ENCODE assay signal across 8 cellular contexts in the genomic region with DNA sequence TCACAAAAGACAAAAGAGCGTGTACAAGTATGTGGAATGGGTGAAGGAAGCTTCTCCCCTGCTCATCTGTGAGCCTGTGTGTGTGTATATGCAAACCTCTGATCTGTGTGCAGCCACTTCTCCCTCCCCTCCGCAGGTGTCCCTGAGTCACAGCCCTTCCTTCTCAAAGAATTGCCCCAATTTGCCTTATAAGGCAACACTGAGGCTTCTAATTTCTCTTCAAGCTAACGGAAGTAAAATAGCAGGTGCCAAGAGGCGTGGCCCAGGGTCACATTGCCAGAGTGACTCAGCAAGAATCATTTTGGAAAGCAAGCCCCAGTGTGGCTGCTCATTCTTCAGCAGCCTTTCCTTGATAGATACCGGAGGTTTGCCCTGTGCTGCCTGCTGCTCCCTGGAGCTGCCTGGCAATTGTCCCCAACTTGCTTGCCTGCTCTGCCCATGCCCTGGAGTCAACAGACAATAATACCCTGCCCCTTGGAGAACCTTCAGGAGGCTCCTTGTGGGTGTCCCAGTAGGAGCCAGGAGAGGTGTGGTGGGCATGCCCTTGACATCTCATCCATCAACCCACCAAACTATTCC.
DNase-seq lines count a peak whose midpoint lies in the region; ATAC-seq and TF ChIP-seq lines count a peak whose summit lies in the region.

No MANE protein-coding gene starts in this region.

- H3K27me3 Mint-ChIP-seq in dendritic cell treated with granulocyte-macrophage colony-stimulating factor and Interleukin-4, amounts not matched to agents 40 ng/mL and 50 ng/mL, for 4 days, result no peaks in the 10 kb centered on the region
- no peaks in the 10 kb centered on the region for H3K27me3 Mint-ChIP-seq in stimulated activated naive CD8-positive, alpha-beta T cell treated with anti-CD3 and anti-CD28 coated beads, Interleukin-15, amount 100 ng/mL, for 72 hours

- intact Hi-C loops in dendritic cell treated with granulocyte-macrophage colony-stimulating factor and Interleukin-4, amounts not matched to agents 40 ng/mL and 50 ng/mL, for 4 days (cut with micrococcal nuclease), result loop anchor here (5.0 kb wide), 2 partner anchors 51 to 201 kb away; no protein-coding TSS in a partner anchor

- H3K4me3 ChIP-seq in muscle layer of duodenum (ENCODE audit: low read depth in 1 of 2, low read length in 2 of 2), result no peak overlapping the region

- no peak overlapping the region for H3K4me3 Mint-ChIP-seq in dendritic cell treated with granulocyte-macrophage colony-stimulating factor and Interleukin-4, amounts not matched to agents 40 ng/mL and 50 ng/mL, for 4 days
- H3K4me3 Mint-ChIP-seq in stimulated activated naive CD8-positive, alpha-beta T cell treated with anti-CD3 and anti-CD28 coated beads, Interleukin-15, amount 100 ng/mL, for 72 hours, result peak overlapping the region; percentile 52 to 62

- H3K27ac ChIP-seq in 22Rv1, result peak overlapping the region; percentile 47
- H3K27ac ChIP-seq in muscle layer of duodenum (ENCODE audit: low read length), result peak overlapping the region; percentile 32

- peak; percentile 92 for DNase-seq in NCI-H2171 treated with DMSO at 0.1 percent for 48 hours (lab: John Stamatoyannopoulos, UW)
- DNase-seq in stimulated activated naive CD8-positive, alpha-beta T cell treated with anti-CD3 and anti-CD28 coated beads, Interleukin-15, amount 100 ng/mL, for 72 hours, result peak; percentile 63 to 82

- no peak for TF ChIP-seq CTCF in 22Rv1 (IDR thresholded peaks at IDR 0.05)

- H3K4me1 ChIP-seq in muscle layer of duodenum (ENCODE audit: control insufficient read depth in 1 of 2, insufficient read depth in 2 of 2, low read length in 2 of 2), result peaks cover 9 to 11% of the 10 kb centered on the region in 2 donors

- H3K36me3 Mint-ChIP-seq in dendritic cell treated with granulocyte-macrophage colony-stimulating factor and Interleukin-4, amounts not matched to agents 40 ng/mL and 50 ng/mL, for 4 days (ENCODE audit: low read depth), result no peaks in the 10 kb centered on the region

- H3K27me3 ChIP-seq in muscle layer of duodenum (ENCODE audit: low read depth, low read length), result no peaks in the 10 kb centered on the region

- H3K36me3 ChIP-seq in muscle layer of duodenum (ENCODE audit: control insufficient read depth in 1 of 2, insufficient read depth in 2 of 2, low read length in 2 of 2), result no peaks in the 10 kb centered on the region

- peaks cover 26% of the 10 kb centered on the region for H3K4me1 Mint-ChIP-seq in dendritic cell treated with granulocyte-macrophage colony-stimulating factor and Interleukin-4, amounts not matched to agents 40 ng/mL and 50 ng/mL, for 4 days (ENCODE audit: low read depth)
- H3K4me1 Mint-ChIP-seq in stimulated activated naive CD8-positive, alpha-beta T cell treated with anti-CD3 and anti-CD28 coated beads, Interleukin-15, amount 100 ng/mL, for 72 hours, result peaks cover 36% of the 10 kb centered on the region

- no peaks in the 10 kb centered on the region for H3K9me3 ChIP-seq in muscle layer of duodenum (ENCODE audit: control insufficient read depth in 1 of 2, low read length in 2 of 2)

- H3K9me3 Mint-ChIP-seq in dendritic cell treated with granulocyte-macrophage colony-stimulating factor and Interleukin-4, amounts not matched to agents 40 ng/mL and 50 ng/mL, for 4 days, result no peaks in the 10 kb centered on the region
- H3K9me3 Mint-ChIP-seq in stimulated activated naive CD8-positive, alpha-beta T cell treated with anti-CD3 and anti-CD28 coated beads, Interleukin-15, amount 100 ng/mL, for 72 hours, result peaks cover 1 to 4% of the 10 kb centered on the region in 2 donors

- peak overlapping the region; percentile 86 for H3K27ac Mint-ChIP-seq in dendritic cell treated with granulocyte-macrophage colony-stimulating factor and Interleukin-4, amounts not matched to agents 40 ng/mL and 50 ng/mL, for 4 days
- peak overlapping the region; percentile 88 to 96 for H3K27ac Mint-ChIP-seq in stimulated activated naive CD8-positive, alpha-beta T cell treated with anti-CD3 and anti-CD28 coated beads, Interleukin-15, amount 100 ng/mL, for 72 hours

- ATAC-seq in GM18868 (IDR thresholded peaks at IDR 0.05; ENCODE audit: unreplicated experiment) (peak; percentile 92), HG03060 (IDR thresholded peaks at IDR 0.05; ENCODE audit: low read depth, unreplicated experiment) (peak; percentile 96)
- ATAC-seq in activated CD4-positive, CD25-positive, alpha-beta regulatory T cell treated with anti-CD3 and anti-CD28 coated beads, Interleukin-2, amount 50 U/mL, for 24 hours, result peak; percentile 93 to 94
- ATAC-seq in stimulated activated naive CD8-positive, alpha-beta T cell treated with anti-CD3 and anti-CD28 coated beads, Interleukin-15, amount 100 ng/mL, for 72 hours, result peak; percentile 95
